ENCODE assay signal across 1 cellular context in the genomic region with DNA sequence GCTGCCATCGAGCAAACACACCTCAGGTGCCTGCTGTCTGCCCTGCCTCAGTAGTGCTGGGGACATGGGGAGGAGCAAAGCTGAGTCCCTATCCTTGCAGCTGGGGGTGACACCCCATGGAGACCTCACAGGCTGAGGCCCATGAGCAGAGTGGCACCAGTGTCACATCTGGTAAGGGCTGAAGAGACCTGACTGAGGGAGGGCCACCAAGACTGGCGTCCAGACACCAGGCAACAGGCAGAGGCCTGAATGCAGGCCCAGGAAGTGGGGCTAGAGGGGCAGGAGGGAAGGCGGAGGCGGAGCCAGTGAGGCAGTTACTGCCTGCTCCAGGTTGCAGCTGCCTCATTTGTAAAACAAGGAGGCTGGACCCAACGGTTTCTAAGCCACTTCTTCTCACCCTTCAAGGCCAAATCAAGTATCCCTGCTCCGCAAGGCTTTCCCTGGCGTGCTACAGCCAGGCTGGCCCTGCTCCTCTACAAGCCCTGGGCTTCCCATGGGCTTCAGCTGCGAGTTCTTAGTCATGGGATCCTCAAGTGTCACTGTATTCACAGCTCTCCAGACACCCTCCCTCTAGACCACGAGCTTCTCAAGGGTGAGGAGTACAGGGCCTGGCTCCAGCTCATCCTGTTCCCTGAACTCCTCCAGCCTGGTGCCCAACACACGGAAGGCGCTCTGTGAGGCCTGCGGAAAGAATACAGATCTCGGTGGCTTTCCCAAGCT.
TF ChIP-seq lines count a peak whose summit lies in the region.

No MANE protein-coding gene starts in this region.

TF ChIP-seq in HepG2, 621 proteins besides CTCF, POLR2A, EP300 and RAD21 (continued from another document):
- TF ChIP-seq, protein P1, sequence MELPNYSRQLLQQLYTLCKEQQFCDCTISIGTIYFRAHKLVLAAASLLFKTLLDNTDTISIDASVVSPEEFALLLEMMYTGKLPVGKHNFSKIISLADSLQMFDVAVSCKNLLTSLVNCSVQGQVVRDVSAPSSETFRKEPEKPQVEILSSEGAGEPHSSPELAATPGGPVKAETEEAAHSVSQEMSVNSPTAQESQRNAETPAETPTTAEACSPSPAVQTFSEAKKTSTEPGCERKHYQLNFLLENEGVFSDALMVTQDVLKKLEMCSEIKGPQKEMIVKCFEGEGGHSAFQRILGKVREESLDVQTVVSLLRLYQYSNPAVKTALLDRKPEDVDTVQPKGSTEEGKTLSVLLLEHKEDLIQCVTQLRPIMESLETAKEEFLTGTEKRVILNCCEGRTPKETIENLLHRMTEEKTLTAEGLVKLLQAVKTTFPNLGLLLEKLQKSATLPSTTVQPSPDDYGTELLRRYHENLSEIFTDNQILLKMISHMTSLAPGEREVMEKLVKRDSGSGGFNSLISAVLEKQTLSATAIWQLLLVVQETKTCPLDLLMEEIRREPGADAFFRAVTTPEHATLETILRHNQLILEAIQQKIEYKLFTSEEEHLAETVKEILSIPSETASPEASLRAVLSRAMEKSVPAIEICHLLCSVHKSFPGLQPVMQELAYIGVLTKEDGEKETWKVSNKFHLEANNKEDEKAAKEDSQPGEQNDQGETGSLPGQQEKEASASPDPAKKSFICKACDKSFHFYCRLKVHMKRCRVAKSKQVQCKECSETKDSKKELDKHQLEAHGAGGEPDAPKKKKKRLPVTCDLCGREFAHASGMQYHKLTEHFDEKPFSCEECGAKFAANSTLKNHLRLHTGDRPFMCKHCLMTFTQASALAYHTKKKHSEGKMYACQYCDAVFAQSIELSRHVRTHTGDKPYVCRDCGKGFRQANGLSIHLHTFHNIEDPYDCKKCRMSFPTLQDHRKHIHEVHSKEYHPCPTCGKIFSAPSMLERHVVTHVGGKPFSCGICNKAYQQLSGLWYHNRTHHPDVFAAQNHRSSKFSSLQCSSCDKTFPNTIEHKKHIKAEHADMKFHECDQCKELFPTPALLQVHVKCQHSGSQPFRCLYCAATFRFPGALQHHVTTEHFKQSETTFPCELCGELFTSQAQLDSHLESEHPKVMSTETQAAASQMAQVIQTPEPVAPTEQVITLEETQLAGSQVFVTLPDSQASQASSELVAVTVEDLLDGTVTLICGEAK (IDR thresholded peaks at IDR 0.05): no peak
- TF ChIP-seq, protein P1 (CRISPR knock-in tag; IDR thresholded peaks at IDR 0.05): no peak
- TF ChIP-seq, protein P2, sequence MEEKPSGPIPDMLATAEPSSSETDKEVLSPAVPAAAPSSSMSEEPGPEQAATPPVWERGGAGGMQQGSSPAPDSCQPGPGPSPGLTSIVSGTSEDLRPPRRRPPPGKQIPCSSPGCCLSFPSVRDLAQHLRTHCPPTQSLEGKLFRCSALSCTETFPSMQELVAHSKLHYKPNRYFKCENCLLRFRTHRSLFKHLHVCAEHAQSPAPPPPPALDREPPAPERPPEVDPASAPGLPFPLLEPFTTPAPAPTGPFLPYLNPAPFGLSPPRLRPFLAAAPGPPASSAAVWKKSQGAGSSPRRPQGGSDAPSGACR (CRISPR knock-in tag; IDR thresholded peaks at IDR 0.05): no peak
- TF ChIP-seq ESRRA (CRISPR knock-in tag; IDR thresholded peaks at IDR 0.05; ENCODE audit: low read depth): no peak
- TF ChIP-seq, protein P3, sequence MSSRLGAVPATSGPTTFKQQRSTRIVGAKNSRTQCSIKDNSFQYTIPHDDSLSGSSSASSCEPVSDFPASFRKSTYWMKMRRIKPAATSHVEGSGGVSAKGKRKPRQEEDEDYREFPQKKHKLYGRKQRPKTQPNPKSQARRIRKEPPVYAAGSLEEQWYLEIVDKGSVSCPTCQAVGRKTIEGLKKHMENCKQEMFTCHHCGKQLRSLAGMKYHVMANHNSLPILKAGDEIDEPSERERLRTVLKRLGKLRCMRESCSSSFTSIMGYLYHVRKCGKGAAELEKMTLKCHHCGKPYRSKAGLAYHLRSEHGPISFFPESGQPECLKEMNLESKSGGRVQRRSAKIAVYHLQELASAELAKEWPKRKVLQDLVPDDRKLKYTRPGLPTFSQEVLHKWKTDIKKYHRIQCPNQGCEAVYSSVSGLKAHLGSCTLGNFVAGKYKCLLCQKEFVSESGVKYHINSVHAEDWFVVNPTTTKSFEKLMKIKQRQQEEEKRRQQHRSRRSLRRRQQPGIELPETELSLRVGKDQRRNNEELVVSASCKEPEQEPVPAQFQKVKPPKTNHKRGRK (CRISPR knock-in tag; IDR thresholded peaks at IDR 0.05): no peak
- TF ChIP-seq YEATS2 (CRISPR knock-in tag; IDR thresholded peaks at IDR 0.05; ENCODE audit: borderline replicate concordance): no peak
- no peak for TF ChIP-seq ZFP37 (CRISPR knock-in tag; IDR thresholded peaks at IDR 0.05; ENCODE audit: borderline replicate concordance)
- TF ChIP-seq ZNF780A (CRISPR knock-in tag; IDR thresholded peaks at IDR 0.05): no peak
- TF ChIP-seq YY1 (IDR thresholded peaks at IDR 0.05; ENCODE audit: insufficient read depth, insufficient replicate concordance, low read depth, low read length): no peak
- no peak for TF ChIP-seq HOXA9 (CRISPR knock-in tag; IDR thresholded peaks at IDR 0.05; ENCODE audit: borderline replicate concordance)
- TF ChIP-seq, protein P4, sequence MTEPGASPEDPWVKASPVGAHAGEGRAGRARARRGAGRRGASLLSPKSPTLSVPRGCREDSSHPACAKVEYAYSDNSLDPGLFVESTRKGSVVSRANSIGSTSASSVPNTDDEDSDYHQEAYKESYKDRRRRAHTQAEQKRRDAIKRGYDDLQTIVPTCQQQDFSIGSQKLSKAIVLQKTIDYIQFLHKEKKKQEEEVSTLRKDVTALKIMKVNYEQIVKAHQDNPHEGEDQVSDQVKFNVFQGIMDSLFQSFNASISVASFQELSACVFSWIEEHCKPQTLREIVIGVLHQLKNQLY (CRISPR knock-in tag; IDR thresholded peaks at IDR 0.05): no peak
- TF ChIP-seq ZNF670 (CRISPR knock-in tag; IDR thresholded peaks at IDR 0.05; ENCODE audit: borderline replicate concordance): no peak
